21 cellular contexts compared by ENCODE assay signal in genomic region chr2:176527141-176527901, GRCh38.
DNase-seq lines count a peak whose midpoint lies in the region; ATAC-seq, FAIRE-seq and TF ChIP-seq lines count a peak whose summit lies in the region.
"Had no signal": no experiment of that assay in that cellular context is flagged by ENCODE, and none has a peak within 500 bp of the region (broad histone marks: within the 10 kb centered on the region; RNA-seq: fewer than 3 reads in every experiment).

No MANE protein-coding gene starts in this region.

- no peak overlapping the region for H4K5ac ChIP-seq in H1 (ENCODE audit: insufficient read length, low read depth, low read length)

- H3K27ac ChIP-seq in H1 (ENCODE audit: low read depth, low read length), result no peak overlapping the region
- H3K27ac ChIP-seq: BLaER1 treated with 17β-estradiol and CSF1 and Interleukin-3, amounts not matched to agents 10 nM and 100 nM; gastrocnemius medialis; HL-60; parathyroid adenoma; SK-N-MC had no signal

- no peak overlapping the region for H2AFZ ChIP-seq in H1 (ENCODE audit: low read length)
- H2AFZ ChIP-seq: parathyroid adenoma had no signal

- H2BK5ac ChIP-seq in H1 (ENCODE audit: low read depth, low read length), result no peak overlapping the region

- peaks cover 0 to 1% (median 0%) of the 10 kb centered on the region in 4 experiments; a peak in 1 of 7 replicates for H3K27me3 ChIP-seq in H1 (replicated peaks in 1 of 4; ENCODE audit: control insufficient read depth in 3 of 4, extremely low read depth in 1 of 4, insufficient read depth in 3 of 4, low read length in 3 of 4)
- H3K27me3 ChIP-seq: BLaER1 treated with 17β-estradiol and CSF1 and Interleukin-3, amounts not matched to agents 10 nM and 100 nM; gastrocnemius medialis; uterus had no signal

- no peak overlapping the region for H3K14ac ChIP-seq in H1 (ENCODE audit: insufficient read length)

- no peak overlapping the region for H3K4me3 ChIP-seq in H1 (ENCODE audit: extremely low read depth in 1 of 4, insufficient read depth in 2 of 4, low read depth in 3 of 4, low read length in 4 of 4)
- H3K4me3 ChIP-seq: BLaER1 treated with 17β-estradiol and CSF1 and Interleukin-3, amounts not matched to agents 10 nM and 100 nM; gastrocnemius medialis; GM12878; mucosa of descending colon; SK-N-MC; uterus had no signal

- H3K9me3 Mint-ChIP-seq in mesothelial cell of epicardium, result no peaks in the 10 kb centered on the region
- H3K9me3 Mint-ChIP-seq: activated naive CD8-positive, alpha-beta T cell treated with anti-CD3 and anti-CD28 coated beads for 36 hours; stimulated activated naive CD8-positive, alpha-beta T cell treated with anti-CD3 and anti-CD28 coated beads, Interleukin-15, amount 100 ng/mL, for 72 hours had no signal

- no peaks in the 10 kb centered on the region for H3K4me1 ChIP-seq in H1 (replicated peaks in 1 of 4; ENCODE audit: control insufficient read depth in 3 of 4, insufficient read depth in 4 of 4, low read length in 3 of 4)
- H3K4me1 ChIP-seq: BLaER1 treated with 17β-estradiol and CSF1 and Interleukin-3, amounts not matched to agents 10 nM and 100 nM; parathyroid adenoma; uterus had no signal

- H3K4me1 Mint-ChIP-seq in mesothelial cell of epicardium, result peaks cover 18% of the 10 kb centered on the region
- H3K4me1 Mint-ChIP-seq: activated naive CD8-positive, alpha-beta T cell treated with anti-CD3 and anti-CD28 coated beads for 36 hours; stimulated activated naive CD8-positive, alpha-beta T cell treated with anti-CD3 and anti-CD28 coated beads, Interleukin-15, amount 100 ng/mL, for 72 hours had no signal

- no peak overlapping the region for H2AK5ac ChIP-seq in H1 (ENCODE audit: low read depth, low read length)

- no peaks in the 10 kb centered on the region for H3K79me2 ChIP-seq in H1 (ENCODE audit: control insufficient read depth in 1 of 2, insufficient read depth in 2 of 2, low read length in 2 of 2)
- H3K79me2 ChIP-seq: parathyroid adenoma had no signal

- H3K9ac ChIP-seq in H1 (replicated peaks in 1 of 4; ENCODE audit: extremely low read depth in 1 of 4, low read depth in 3 of 4, low read length in 3 of 4), result no peak overlapping the region
- H3K9ac ChIP-seq: BLaER1 treated with 17β-estradiol and CSF1 and Interleukin-3, amounts not matched to agents 10 nM and 100 nM; parathyroid adenoma had no signal

- H2BK20ac ChIP-seq in H1 (ENCODE audit: low read length), result no peak overlapping the region

- TF ChIP-seq POLR2A in H1 (IDR thresholded peaks at IDR 0.05; ENCODE audit: control extremely low read depth in 1 of 2, low read depth in 2 of 2, low read length in 2 of 2), result no peak

- H3K23ac ChIP-seq in H1 (ENCODE audit: insufficient read length), result no peak overlapping the region

- H2BK12ac ChIP-seq in H1 (ENCODE audit: low read depth, low read length), result no peak overlapping the region

- H3K56ac ChIP-seq in H1 (replicated peaks; ENCODE audit: insufficient read length, low read depth, low read length), result peak overlapping the region; percentile 17

- H3K27me3 Mint-ChIP-seq in mesothelial cell of epicardium (ENCODE audit: low read depth), result peaks cover 77% of the 10 kb centered on the region

- no peak overlapping the region for H2BK120ac ChIP-seq in H1 (replicated peaks; ENCODE audit: low read depth, low read length)

- no peak overlapping the region for H3K4me2 ChIP-seq in H1 (ENCODE audit: insufficient read depth in 1 of 2, low read depth in 2 of 2, low read length in 2 of 2)
- H3K4me2 ChIP-seq: BLaER1 treated with 17β-estradiol and CSF1 and Interleukin-3, amounts not matched to agents 10 nM and 100 nM had no signal

- no peaks in the 10 kb centered on the region for H3K9me3 ChIP-seq in H1 (ENCODE audit: insufficient read depth in 2 of 2, low read depth in 1 of 2, low read length in 1 of 2)
- H3K9me3 ChIP-seq: BLaER1 treated with 17β-estradiol and CSF1 and Interleukin-3, amounts not matched to agents 10 nM and 100 nM; gastrocnemius medialis; mucosa of descending colon; uterus had no signal

- H3K18ac ChIP-seq in H1 (ENCODE audit: extremely low read depth, low read length), result no peak overlapping the region

- WGBS in H1 (ENCODE audit: extremely low coverage in 1 of 2, insufficient coverage in 1 of 2, insufficient read length in 1 of 2, insufficient replicate concordance in 2 of 2, low coverage in 1 of 2, low lambda C conversion rate in 2 of 2, missing lambda C conversion rate in 1 of 2), 2 experiments, result 90% methylated on average over 6 of the region's 6 CpGs; no CpG with 5 or more reads in 1 of the 2 experiments

- TF ChIP-seq EP300 in H1 (IDR thresholded peaks at IDR 0.05; ENCODE audit: borderline replicate concordance in 1 of 2, low read depth in 2 of 2, low read length in 2 of 2), result no peak

- no peak for FAIRE-seq in H1 (lab: Jason Lieb, UNC)
- FAIRE-seq: GM12878 had no signal

- no peaks in the 10 kb centered on the region for H3K36me3 Mint-ChIP-seq in mesothelial cell of epicardium
- H3K36me3 Mint-ChIP-seq: activated naive CD8-positive, alpha-beta T cell treated with anti-CD3 and anti-CD28 coated beads for 36 hours had no signal

- CTCF ChIA-PET in H1 (lab: Charles Lee; ENCODE audit: partially characterized antibody), result interaction anchor here (0.6 to 0.8 kb wide), 2 partner anchors 27 to 178 kb away, joined by 3 read pairs; no protein-coding TSS in a partner anchor

- no peaks in the 10 kb centered on the region for H3K23me2 ChIP-seq in H1 (ENCODE audit: low read depth, low read length)

- TF ChIP-seq CTCF in H1 (IDR thresholded peaks at IDR 0.05; ENCODE audit: control extremely low read depth in 1 of 3, insufficient read depth in 1 of 3, low read depth in 1 of 3, low read length in 3 of 3) (no peak), mesothelial cell of epicardium (IDR thresholded peaks at IDR 0.05; ENCODE audit: unreplicated experiment) (no peak)

- peak overlapping the region; percentile 30 for H3K27ac Mint-ChIP-seq in mesothelial cell of epicardium
- H3K27ac Mint-ChIP-seq: activated naive CD8-positive, alpha-beta T cell treated with anti-CD3 and anti-CD28 coated beads for 36 hours; stimulated activated naive CD8-positive, alpha-beta T cell treated with anti-CD3 and anti-CD28 coated beads, Interleukin-15, amount 100 ng/mL, for 72 hours had no signal

- no peaks in the 10 kb centered on the region for H3K79me1 ChIP-seq in H1 (ENCODE audit: low read depth, low read length)

- no peaks in the 10 kb centered on the region for H4K20me1 ChIP-seq in H1 (replicated peaks in 1 of 2; ENCODE audit: control insufficient read depth in 1 of 2, insufficient read depth in 2 of 2, low read length in 2 of 2)
- H4K20me1 ChIP-seq: BLaER1 treated with 17β-estradiol and CSF1 and Interleukin-3, amounts not matched to agents 10 nM and 100 nM had no signal

- H4K91ac ChIP-seq in H1 (replicated peaks; ENCODE audit: insufficient read length, low read length), result no peak overlapping the region

- no peak overlapping the region for H3K4me3 Mint-ChIP-seq in mesothelial cell of epicardium
- H3K4me3 Mint-ChIP-seq: activated naive CD8-positive, alpha-beta T cell treated with anti-CD3 and anti-CD28 coated beads for 36 hours; stimulated activated naive CD8-positive, alpha-beta T cell treated with anti-CD3 and anti-CD28 coated beads, Interleukin-15, amount 100 ng/mL, for 72 hours had no signal

- no peak for ATAC-seq in GM21723 (IDR thresholded peaks at IDR 0.05; ENCODE audit: unreplicated experiment)
- ATAC-seq in GM21786 (IDR thresholded peaks at IDR 0.05; ENCODE audit: unreplicated experiment), result no peak
- ATAC-seq: gastrocnemius medialis; GM12878; mucosa of descending colon; stimulated activated naive CD8-positive, alpha-beta T cell treated with anti-CD3 and anti-CD28 coated beads, Interleukin-15, amount 100 ng/mL, for 72 hours had no signal

- H4K8ac ChIP-seq in H1 (ENCODE audit: extremely low read depth, insufficient read depth, low read length), result no peak overlapping the region

- H3K36me3 ChIP-seq in H1 (ENCODE audit: control insufficient read depth in 2 of 4, insufficient read depth in 4 of 4, low read length in 3 of 4), result no peaks in the 10 kb centered on the region
- H3K36me3 ChIP-seq: BLaER1 treated with 17β-estradiol and CSF1 and Interleukin-3, amounts not matched to agents 10 nM and 100 nM; gastrocnemius medialis; uterus had no signal

- peak; percentile 10 for DNase-seq in EH (ENCODE audit: low read depth)
- peak; percentile 56 for DNase-seq in NCI-H187 treated with DMSO at 0.1 percent for 48 hours (lab: John Stamatoyannopoulos, UW)
- DNase-seq in H1 (ENCODE audit: low read depth in 1 of 2, low spot score in 2 of 2), result no peak
- DNase-seq in mesothelial cell of epicardium (ENCODE audit: low spot score in 2 of 2, unreplicated experiment in 2 of 2), result no peak
- no peak for DNase-seq in NCI-H1436 (lab: John Stamatoyannopoulos, UW)
- no peak for DNase-seq in KG1 (lab: John Stamatoyannopoulos, UW)
- DNase-seq: activated naive CD8-positive, alpha-beta T cell treated with anti-CD3 and anti-CD28 coated beads for 36 hours; activated T-cell treated with anti-CD3 and anti-CD28 coated beads, Interleukin-2, amount 50 U/mL, for 48 hours; DND-41; effector memory CD4-positive, alpha-beta T cell; gastrocnemius medialis; mucosa of descending colon; stimulated activated naive CD8-positive, alpha-beta T cell treated with anti-CD3 and anti-CD28 coated beads, Interleukin-15, amount 100 ng/mL, for 72 hours; uterus had no signal

- no peak overlapping the region for H2BK15ac ChIP-seq in H1 (ENCODE audit: low read length)

- no peak overlapping the region for H3K4ac ChIP-seq in H1 (replicated peaks; ENCODE audit: insufficient read length, low read depth, low read length)

- TF ChIP-seq RAD21 in H1 (IDR thresholded peaks at IDR 0.05 in 1 of 2, conservative IDR thresholded peaks at IDR 0.05 in 1 of 2; ENCODE audit: low read depth in 2 of 2, low read length in 2 of 2), result no peak

- POLR2A ChIA-PET in H1 (lab: Charles Lee; ENCODE audit: partially characterized antibody), result no interaction called here

TF ChIP-seq in H1, 55 proteins besides CTCF, POLR2A, EP300 and RAD21 (continues in another document):
- TF ChIP-seq RNF2 (IDR thresholded peaks at IDR 0.05; ENCODE audit: borderline replicate concordance, low read depth, low read length, missing control alignments, poor library complexity, severe bottlenecking) (no peak), SIRT6 (IDR thresholded peaks at IDR 0.05; ENCODE audit: low read length) (no peak), SAP30 (IDR thresholded peaks at IDR 0.05; ENCODE audit: insufficient read depth, insufficient replicate concordance, low read length) (no peak), CBX5 (IDR thresholded peaks at IDR 0.05; ENCODE audit: low read depth, low read length) (no peak), JUN (IDR thresholded peaks at IDR 0.05; ENCODE audit: low read depth, low read length) (no peak), USF2 (IDR thresholded peaks at IDR 0.05; ENCODE audit: low read length) (no peak), RBBP5 (IDR thresholded peaks at IDR 0.05; ENCODE audit: borderline replicate concordance, low read depth, low read length) (no peak)

Comparison
In these comparisons a context has a peak if more than half of its experiments do, and no peak if none do; other contexts are left out.
1. DNase-seq: peak in EH (single experiment) and NCI-H187 treated with DMSO at 0.1 percent for 48 hours (single experiment); none in H1 (0 of 2), mesothelial cell of epicardium (0 of 2), NCI-H1436 (single experiment) and KG1 (single experiment).